ENCODE assay signal across 9 cellular contexts in the genomic region with DNA sequence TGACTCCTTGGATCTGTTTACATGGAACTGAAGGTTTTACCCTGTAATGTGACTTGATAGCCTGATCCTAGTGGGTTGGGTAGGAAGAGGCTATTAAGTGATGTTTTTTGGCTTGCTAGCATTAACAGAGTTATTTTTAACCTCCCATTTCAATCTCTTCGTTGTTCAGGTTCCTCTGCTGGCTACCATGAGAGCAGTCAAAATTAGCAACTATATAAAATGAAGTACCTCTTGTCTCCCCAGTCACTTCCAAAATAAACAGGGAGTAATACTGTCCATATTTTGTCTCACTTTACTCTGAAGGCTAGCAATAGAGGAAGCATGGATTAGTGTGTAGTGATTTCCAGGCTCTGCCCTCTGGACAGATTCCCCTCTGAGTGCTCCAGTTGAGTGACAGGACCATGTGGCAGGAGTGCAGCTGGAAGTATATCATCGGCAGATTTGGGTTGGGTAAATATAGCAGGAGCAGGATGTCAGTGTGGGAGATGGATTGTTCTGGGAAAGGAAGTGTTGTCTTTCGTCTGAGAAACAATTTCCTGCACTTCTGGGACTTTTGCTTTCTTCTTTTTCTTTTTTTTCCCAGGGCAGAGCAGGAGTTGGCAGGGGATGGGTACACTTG. TPM values are rescaled to one million over a fixed set of nuclear protein-coding genes. Genes with fewer than 3 reads are reported as not detected.
DNase-seq lines count a peak whose midpoint lies in the region; ATAC-seq and TF ChIP-seq lines count a peak whose summit lies in the region.
"Had no signal": no experiment of that assay in that cellular context is flagged by ENCODE, and none has a peak within 500 bp of the region (broad histone marks: within the 10 kb centered on the region; RNA-seq: fewer than 3 reads in every experiment).

No MANE protein-coding gene starts in this region.

- no peak overlapping the region for H3K4me3 ChIP-seq in H7 (ENCODE audit: insufficient read depth, low read depth, low read length)

- peak; percentile 62 for DNase-seq in DMS53 treated with DMSO at 0.1 percent for 48 hours (lab: John Stamatoyannopoulos, UW; ENCODE audit: unreplicated experiment)
- DNase-seq in NCI-H510A (lab: John Stamatoyannopoulos, UW): peak; percentile 63
- peak; percentile 35 to 88 for DNase-seq in dermis microvascular lymphatic vessel endothelial cell (ENCODE audit: low read depth in 2 of 2)
- peak; percentile 11 for DNase-seq in occipital lobe (lab: John Stamatoyannopoulos, UW)
- no peak for DNase-seq in H4 (ENCODE audit: low spot score)
- DNase-seq in H7: no peak
- no peak for DNase-seq in stimulated activated CD4-positive, alpha-beta T cell treated with anti-CD3 and anti-CD28 coated beads, Interleukin-4, amount 100 ng/mL, for 24 hours

- no peaks in the 10 kb centered on the region for H3K27me3 ChIP-seq in H7 (ENCODE audit: control insufficient read depth, insufficient read depth, low read length)

- no peak for ATAC-seq in GM18505 (IDR thresholded peaks at IDR 0.05; ENCODE audit: unreplicated experiment)

- no peak for TF ChIP-seq POLR2A in GM18505 (IDR thresholded peaks at IDR 0.05; ENCODE audit: borderline replicate concordance, extremely low read depth, insufficient read depth, insufficient read length)

- no peaks in the 10 kb centered on the region for H3K36me3 ChIP-seq in H7 (replicated peaks; ENCODE audit: control insufficient read depth, insufficient read depth, low read length)

RNA-seq across cellular contexts. Expression of a gene that starts 35.2 kb away (rescaled TPM):
- 11.2 and 16.7 TPM in 2 replicates for total RNA-seq in dermis microvascular lymphatic vessel endothelial cell
- 16.5 TPM for total RNA-seq in occipital lobe
- total RNA-seq in H4 (2014; rRNA removed; shearing (Covaris generic)): 24.6 and 30.1 TPM in 2 replicates
- total RNA-seq in H7 (2014; rRNA removed; shearing (Covaris generic)): 25.1 and 29.9 TPM in 2 replicates

RNA-seq across cellular contexts. Expression of a gene that starts 39.2 kb away (rescaled TPM):
- not detected in 2 replicates for total RNA-seq in dermis microvascular lymphatic vessel endothelial cell
- total RNA-seq in occipital lobe: not detected
- not detected in 2 replicates for total RNA-seq in H4 (2014; rRNA removed; shearing (Covaris generic))
- 0.17 TPM in 1 of 2 replicates, not detected in the other for total RNA-seq in H7 (2014; rRNA removed; shearing (Covaris generic))
- total RNA-seq: liver had no signal

RNA-seq across cellular contexts. Expression of a gene that starts 54.4 kb away (rescaled TPM):
- total RNA-seq in dermis microvascular lymphatic vessel endothelial cell (not detected in 2 replicates), occipital lobe (0.16 TPM)
- total RNA-seq in H4 (2014; rRNA removed; shearing (Covaris generic)): not detected in 2 replicates
- total RNA-seq in H7 (2014; rRNA removed; shearing (Covaris generic)): 0.14 TPM in 1 of 2 replicates, not detected in the other

Comparison
In these comparisons a context has a peak if more than half of its experiments do, and no peak if none do; other contexts are left out.
1. DNase-seq: peak in DMS53 treated with DMSO at 0.1 percent for 48 hours (single experiment), NCI-H510A (single experiment), dermis microvascular lymphatic vessel endothelial cell (2 of 2) and occipital lobe (single experiment); none in H4 (single experiment), H7 (single experiment) and stimulated activated CD4-positive, alpha-beta T cell treated with anti-CD3 and anti-CD28 coated beads, Interleukin-4, amount 100 ng/mL, for 24 hours (single experiment).